Comparison of ENCODE assay signal across 7 cellular contexts in the genomic region with DNA sequence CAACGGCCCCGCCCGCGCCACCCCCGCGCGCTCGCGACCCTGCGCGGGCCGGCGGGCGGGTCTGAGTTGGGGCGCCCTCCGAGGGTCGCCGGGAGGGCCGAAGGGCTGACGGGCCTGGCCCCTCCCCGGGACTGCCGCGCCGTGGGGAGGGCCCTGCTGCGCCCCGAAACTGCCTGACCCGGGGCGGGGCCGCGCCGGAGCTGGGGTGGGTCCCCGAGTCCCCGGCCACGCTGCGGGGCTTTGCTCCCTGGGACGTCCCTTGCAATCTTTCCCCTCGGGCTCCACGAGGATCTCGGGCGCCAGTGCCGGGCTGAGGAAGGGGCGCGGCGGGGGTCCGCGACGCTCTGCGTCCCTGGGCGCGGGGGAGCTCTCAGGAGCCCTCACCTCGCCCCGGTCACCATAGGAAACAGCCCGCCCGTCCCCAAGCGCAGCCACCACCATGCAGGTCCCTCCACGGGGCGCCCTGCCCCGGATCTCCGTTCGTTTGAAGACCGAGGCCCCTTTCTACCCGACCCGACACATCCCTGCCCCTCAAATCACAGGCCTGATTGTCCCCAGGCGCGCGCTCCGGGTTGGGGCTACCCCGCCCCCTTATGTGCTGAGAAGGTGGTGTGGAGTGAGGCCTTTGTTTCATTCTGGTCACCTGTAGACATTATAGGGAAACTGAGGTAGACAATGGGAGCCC. TPM values are rescaled to one million over a fixed set of nuclear protein-coding genes. Genes with fewer than 3 reads are reported as not detected.
DNase-seq lines count a peak whose midpoint lies in the region; ATAC-seq, FAIRE-seq and TF ChIP-seq lines count a peak whose summit lies in the region.

No MANE protein-coding gene starts in this region.

- peaks cover 84% of the 10 kb centered on the region for H3F3A ChIP-seq in SU-DHL-6 (ENCODE audit: insufficient read depth)

- in situ Hi-C loops in astrocyte of the spinal cord (cut with HindIII; ENCODE audit: low sequenced_read_pairs) = loop anchor here (10.0 kb wide), 1 partner anchor 108 kb away; no protein-coding TSS in a partner anchor

- H3K27ac ChIP-seq in SU-DHL-6 (ENCODE audit: low read depth, low read length) = peak overlapping the region; percentile 95
- H3K27ac ChIP-seq in skeletal muscle tissue (ENCODE audit: low read depth, low read length) = peak overlapping the region; percentile 99

- no peak overlapping the region for H2AFZ ChIP-seq in SU-DHL-6 (ENCODE audit: low read depth, low read length, severe bottlenecking)

- peak; percentile 68; the same call in 1 of the 2 replicates for TF ChIP-seq POLR2A in GM12891 (IDR thresholded peaks at IDR 0.05; ENCODE audit: low read depth, low read length)

- TF ChIP-seq CTCF in SU-DHL-6 (IDR thresholded peaks at IDR 0.05; ENCODE audit: insufficient read depth, low read length, poor library complexity, severe bottlenecking) (no peak), astrocyte of the spinal cord (IDR thresholded peaks at IDR 0.05; ENCODE audit: low read depth, low read length) (no peak)

- peaks cover 26% of the 10 kb centered on the region for H4K20me1 ChIP-seq in SU-DHL-6 (ENCODE audit: low read depth, low read length)

- DNase-seq in GM12891 (ENCODE audit: insufficient read length, low spot score) = no peak
- DNase-seq in KG1 (lab: John Stamatoyannopoulos, UW) = peak; percentile 66
- DNase-seq in astrocyte of the spinal cord (ENCODE audit: low read depth, low spot score) = peak; percentile 77

- no peaks in the 10 kb centered on the region for H3K9me2 ChIP-seq in SU-DHL-6 (replicated peaks; ENCODE audit: insufficient read depth, low read length)

- no peak for FAIRE-seq in GM12891 (lab: Jason Lieb, UNC)

- H3K79me2 ChIP-seq in SU-DHL-6 (ENCODE audit: insufficient read depth, low read length) = peaks cover 24% of the 10 kb centered on the region

- no peaks in the 10 kb centered on the region for H3K9me3 ChIP-seq in SU-DHL-6 (ENCODE audit: insufficient read depth, low read length)
- no peaks in the 10 kb centered on the region for H3K9me3 ChIP-seq in iPS-15b (ENCODE audit: control insufficient read depth, insufficient read depth, low read length)
- H3K9me3 ChIP-seq in skeletal muscle tissue (ENCODE audit: control insufficient read depth in 3 of 3, low read length in 3 of 3) = no peaks in the 10 kb centered on the region

- H3K4me1 ChIP-seq in iPS-15b (ENCODE audit: control insufficient read depth, insufficient read depth, low read length) (peaks cover 8% of the 10 kb centered on the region), skeletal muscle tissue (ENCODE audit: control insufficient read depth in 3 of 3, insufficient read depth in 3 of 3, low read length in 3 of 3) (peaks cover 41 to 66% (median 46%) of the 10 kb centered on the region in 3 donors)

- H3K27me3 ChIP-seq in SU-DHL-6 (ENCODE audit: low read length) (no peaks in the 10 kb centered on the region), iPS-15b (ENCODE audit: control insufficient read depth, insufficient read depth, low read length) (no peaks in the 10 kb centered on the region), skeletal muscle tissue (ENCODE audit: control insufficient read depth in 3 of 3, insufficient read depth in 3 of 3, low read length in 3 of 3) (peaks cover 0 to 3% (median 0%) of the 10 kb centered on the region in 3 donors)

- H3K9ac ChIP-seq in SU-DHL-6 (ENCODE audit: low read length) = peak overlapping the region; percentile 89
- peak overlapping the region; percentile 89 for H3K9ac ChIP-seq in iPS-15b (ENCODE audit: low read depth, low read length)
- H3K9ac ChIP-seq in skeletal muscle tissue (ENCODE audit: low read depth in 1 of 3, low read length in 3 of 3) = peak overlapping the region; percentile 91 to 97 (median 94)

- H3K4me3 ChIP-seq in SU-DHL-6 (ENCODE audit: insufficient read depth, low read length, poor library complexity, severe bottlenecking) (peak overlapping the region; percentile 65), astrocyte of the spinal cord (ENCODE audit: low read depth, low read length) (peak overlapping the region; percentile 46), iPS-15b (ENCODE audit: low read depth, low read length) (peak overlapping the region; percentile 61), skeletal muscle tissue (ENCODE audit: low read length in 3 of 3) (peak overlapping the region; percentile 62 to 86 (median 83))

- peak overlapping the region; percentile 71 for H3K4me2 ChIP-seq in SU-DHL-6 (ENCODE audit: low read depth, low read length, poor library complexity, severe bottlenecking)

- H3K36me3 ChIP-seq in SU-DHL-6 (ENCODE audit: low read length) (peaks cover 31% of the 10 kb centered on the region), iPS-15b (ENCODE audit: control insufficient read depth, insufficient read depth, low read length) (peaks cover 35% of the 10 kb centered on the region), skeletal muscle tissue (ENCODE audit: control insufficient read depth in 3 of 3, insufficient read depth in 3 of 3, low read length in 3 of 3) (peaks cover 33 to 38% (median 35%) of the 10 kb centered on the region in 3 donors)

- no peak for ATAC-seq in GM18868 (IDR thresholded peaks at IDR 0.05; ENCODE audit: unreplicated experiment)

TF ChIP-seq in GM12891, 5 proteins besides CTCF, POLR2A, EP300 and RAD21:
- TF ChIP-seq POLR2AphosphoS5 (IDR thresholded peaks at IDR 0.05; ENCODE audit: low read depth, low read length) (peak; percentile 67), SPI1 (IDR thresholded peaks at IDR 0.05; ENCODE audit: low read depth, low read length) (no peak)

RNA-seq across cellular contexts. Expression of a gene that starts 0.5 kb away (rescaled TPM):
- 3,652 TPM for polyA plus RNA-seq in GM12891 (2012; ENCODE audit: low read depth, missing spikeins)
- total RNA-seq in skeletal muscle tissue = 1,613 TPM

RNA-seq across cellular contexts. Expression of a gene that starts 15.1 kb away (rescaled TPM):
- polyA plus RNA-seq in GM12891 (2012; ENCODE audit: low read depth, missing spikeins) = 1.5 TPM
- total RNA-seq in skeletal muscle tissue = 1.0 TPM

RNA-seq across cellular contexts. Expression of a gene that starts 39.0 kb away (rescaled TPM):
- 12.7 TPM for polyA plus RNA-seq in GM12891 (2012; ENCODE audit: low read depth, missing spikeins)
- 7.8 TPM for total RNA-seq in skeletal muscle tissue
